ENCODE assay signal across 16 cellular contexts in genomic region chr11:2644844-2645778, GRCh38. TPM values are rescaled to one million over a fixed set of nuclear protein-coding genes. Genes with fewer than 3 reads are reported as not detected.
DNase-seq lines count a peak whose midpoint lies in the region; ATAC-seq, FAIRE-seq and TF ChIP-seq lines count a peak whose summit lies in the region.
"Had no signal": no experiment of that assay in that cellular context is flagged by ENCODE, and none has a peak within 500 bp of the region (broad histone marks: within the 10 kb centered on the region; RNA-seq: fewer than 3 reads in every experiment).

No MANE protein-coding gene starts in this region.

- H3K4me1 ChIP-seq in liver (ENCODE audit: control insufficient read depth in 4 of 4, insufficient read depth in 4 of 4, low read length in 3 of 4) (no peaks in the 10 kb centered on the region), subcutaneous abdominal adipose tissue (ENCODE audit: control insufficient read depth in 5 of 5, insufficient read depth in 5 of 5, low read length in 5 of 5) (no peaks in the 10 kb centered on the region)
- H3K4me1 ChIP-seq: BE2C had no signal

- peaks cover 11 to 54% (median 30%) of the 10 kb centered on the region in 4 donors for H3K9me3 ChIP-seq in liver (ENCODE audit: control insufficient read depth in 4 of 4, low read length in 3 of 4)
- H3K9me3 ChIP-seq in subcutaneous abdominal adipose tissue (ENCODE audit: control insufficient read depth in 5 of 5, low read length in 5 of 5): peaks cover 62 to 83% (median 75%) of the 10 kb centered on the region in 5 donors
- H3K9me3 ChIP-seq: BE2C had no signal

- no peak for ATAC-seq in GM21717 (IDR thresholded peaks at IDR 0.05; ENCODE audit: unreplicated experiment)
- ATAC-seq in activated naive CD8-positive, alpha-beta T cell treated with anti-CD3 and anti-CD28 coated beads, Interleukin-2, amount 50 U/mL, for 24 hours: no peak

- 93% methylated on average over 4 of the region's 4 CpGs for WGBS in liver

- no peak for TF ChIP-seq CTCF in bronchial epithelial cell (IDR thresholded peaks at IDR 0.05; ENCODE audit: insufficient read depth, low read length, severe bottlenecking)
- TF ChIP-seq CTCF in liver (IDR thresholded peaks at IDR 0.05; ENCODE audit: low read depth, low read length, missing input control): no peak

- H3K36me3 Mint-ChIP-seq in activated naive CD8-positive, alpha-beta T cell treated with anti-CD3 and anti-CD28 coated beads, Interleukin-2, amount 50 U/mL, for 24 hours (ENCODE audit: low read depth): peaks cover 58% of the 10 kb centered on the region

- H3K36me3 ChIP-seq in bronchial epithelial cell (ENCODE audit: control insufficient read depth, insufficient read depth, low read length) (no peaks in the 10 kb centered on the region), liver (ENCODE audit: control insufficient read depth in 4 of 4, insufficient read depth in 3 of 4, low read depth in 1 of 4, low read length in 3 of 4) (no peaks in the 10 kb centered on the region), subcutaneous abdominal adipose tissue (ENCODE audit: control insufficient read depth in 5 of 5, insufficient read depth in 5 of 5, low read length in 5 of 5) (no peaks in the 10 kb centered on the region)
- H3K36me3 ChIP-seq: BE2C had no signal

- H3K4me3 Mint-ChIP-seq in activated naive CD8-positive, alpha-beta T cell treated with anti-CD3 and anti-CD28 coated beads, Interleukin-2, amount 50 U/mL, for 24 hours: no peak overlapping the region

- peak; percentile 47 for FAIRE-seq in bronchial epithelial cell (lab: Jason Lieb, UNC)
- FAIRE-seq: A204.1, G401.6, GM12891 had no signal

- DNase-seq in HuH-7 (ENCODE audit: low spot score) (peak; percentile 1), bronchial epithelial cell (ENCODE audit: low read depth) (no peak)
- no peak for DNase-seq in activated naive CD8-positive, alpha-beta T cell treated with anti-CD3 and anti-CD28 coated beads, Interleukin-2, amount 50 U/mL, for 24 hours
- DNase-seq in activated CD4-positive, alpha-beta T cell treated with anti-CD3 and anti-CD28 coated beads, Interleukin-2, amount 50 U/mL, for 4 hours: no peak
- DNase-seq: BE2C; CD4-positive, alpha-beta memory T cell; DMS79 treated with DMSO at 0.1 percent for 48 hours; EL; HCEC 1CT had no signal

- H3K27me3 ChIP-seq in bronchial epithelial cell (ENCODE audit: control insufficient read depth, insufficient read depth, low read length): no peaks in the 10 kb centered on the region
- H3K27me3 ChIP-seq in liver (ENCODE audit: control insufficient read depth in 4 of 4, insufficient read depth in 4 of 4, low read length in 3 of 4): no peaks in the 10 kb centered on the region
- H3K27me3 ChIP-seq in subcutaneous abdominal adipose tissue (ENCODE audit: control insufficient read depth in 5 of 5, insufficient read depth in 4 of 5, low read length in 5 of 5): no peaks in the 10 kb centered on the region
- H3K27me3 ChIP-seq: BE2C had no signal

- H3K4me3 ChIP-seq in bronchial epithelial cell (ENCODE audit: low read depth, low read length): no peak overlapping the region
- H3K4me3 ChIP-seq in liver (ENCODE audit: low read depth in 1 of 3, low read length in 3 of 3): peak overlapping the region in 2 of 3 donors; percentile 33 to 55
- peak overlapping the region; percentile 1 to 54 (median 45) for H3K4me3 ChIP-seq in subcutaneous abdominal adipose tissue (ENCODE audit: low read depth in 1 of 5, low read length in 5 of 5)

- no peak for TF ChIP-seq RAD21 in liver (IDR thresholded peaks at IDR 0.05)

- H3K4me1 Mint-ChIP-seq in activated naive CD8-positive, alpha-beta T cell treated with anti-CD3 and anti-CD28 coated beads, Interleukin-2, amount 50 U/mL, for 24 hours: no peaks in the 10 kb centered on the region

- no peak overlapping the region for H3K27ac Mint-ChIP-seq in activated naive CD8-positive, alpha-beta T cell treated with anti-CD3 and anti-CD28 coated beads, Interleukin-2, amount 50 U/mL, for 24 hours
- H3K27ac Mint-ChIP-seq: CD4-positive, alpha-beta memory T cell had no signal

- no peak overlapping the region for H3K27ac ChIP-seq in liver (ENCODE audit: low read depth in 1 of 2, low read length in 2 of 2)
- no peak overlapping the region for H3K27ac ChIP-seq in subcutaneous abdominal adipose tissue (ENCODE audit: low read depth, low read length)
- H3K27ac ChIP-seq: C4-2B had no signal

- H3K9ac ChIP-seq in liver (ENCODE audit: low read depth in 1 of 2, low read length in 2 of 2) (no peak overlapping the region), subcutaneous abdominal adipose tissue (ENCODE audit: low read length in 5 of 5) (no peak overlapping the region)

- no peaks in the 10 kb centered on the region for H3K27me3 Mint-ChIP-seq in activated naive CD8-positive, alpha-beta T cell treated with anti-CD3 and anti-CD28 coated beads, Interleukin-2, amount 50 U/mL, for 24 hours
- H3K27me3 Mint-ChIP-seq: CD4-positive, alpha-beta memory T cell had no signal

- peaks cover 79% of the 10 kb centered on the region for H3K9me3 Mint-ChIP-seq in activated naive CD8-positive, alpha-beta T cell treated with anti-CD3 and anti-CD28 coated beads, Interleukin-2, amount 50 U/mL, for 24 hours

TF ChIP-seq in liver, 16 proteins besides CTCF, POLR2A, EP300 and RAD21:
- TF ChIP-seq SP1 (IDR thresholded peaks at IDR 0.05) (no peak), HNF4G (IDR thresholded peaks at IDR 0.05) (no peak), JUND (IDR thresholded peaks at IDR 0.05) (no peak), GABPA (IDR thresholded peaks at IDR 0.05 in 1 of 2, conservative IDR thresholded peaks at IDR 0.05 in 1 of 2) (no peak), ATF3 (IDR thresholded peaks at IDR 0.05) (no peak), YY1 (IDR thresholded peaks at IDR 0.05) (no peak), EGR1 (IDR thresholded peaks at IDR 0.05; ENCODE audit: low read depth in 2 of 2) (no peak), TAF1 (conservative IDR thresholded peaks at IDR 0.05) (no peak), FOXA2 (IDR thresholded peaks at IDR 0.05) (no peak), RXRA (IDR thresholded peaks at IDR 0.05) (no peak), NR2F2 (IDR thresholded peaks at IDR 0.05) (no peak), FOXA1 (IDR thresholded peaks at IDR 0.05) (no peak), REST (IDR thresholded peaks at IDR 0.05) (no peak), HNF4A (conservative IDR thresholded peaks at IDR 0.05) (no peak)
- TF ChIP-seq, protein P1, sequence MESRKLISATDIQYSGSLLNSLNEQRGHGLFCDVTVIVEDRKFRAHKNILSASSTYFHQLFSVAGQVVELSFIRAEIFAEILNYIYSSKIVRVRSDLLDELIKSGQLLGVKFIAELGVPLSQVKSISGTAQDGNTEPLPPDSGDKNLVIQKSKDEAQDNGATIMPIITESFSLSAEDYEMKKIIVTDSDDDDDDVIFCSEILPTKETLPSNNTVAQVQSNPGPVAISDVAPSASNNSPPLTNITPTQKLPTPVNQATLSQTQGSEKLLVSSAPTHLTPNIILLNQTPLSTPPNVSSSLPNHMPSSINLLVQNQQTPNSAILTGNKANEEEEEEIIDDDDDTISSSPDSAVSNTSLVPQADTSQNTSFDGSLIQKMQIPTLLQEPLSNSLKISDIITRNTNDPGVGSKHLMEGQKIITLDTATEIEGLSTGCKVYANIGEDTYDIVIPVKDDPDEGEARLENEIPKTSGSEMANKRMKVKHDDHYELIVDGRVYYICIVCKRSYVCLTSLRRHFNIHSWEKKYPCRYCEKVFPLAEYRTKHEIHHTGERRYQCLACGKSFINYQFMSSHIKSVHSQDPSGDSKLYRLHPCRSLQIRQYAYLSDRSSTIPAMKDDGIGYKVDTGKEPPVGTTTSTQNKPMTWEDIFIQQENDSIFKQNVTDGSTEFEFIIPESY (IDR thresholded peaks at IDR 0.05): no peak
- TF ChIP-seq, protein P2, sequence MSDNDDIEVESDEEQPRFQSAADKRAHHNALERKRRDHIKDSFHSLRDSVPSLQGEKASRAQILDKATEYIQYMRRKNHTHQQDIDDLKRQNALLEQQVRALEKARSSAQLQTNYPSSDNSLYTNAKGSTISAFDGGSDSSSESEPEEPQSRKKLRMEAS (IDR thresholded peaks at IDR 0.05): no peak

RNA-seq across cellular contexts. Expression of gene KCNQ1OT1, which starts 54.7 kb away (rescaled TPM):
- total RNA-seq in bronchial epithelial cell: 0.53 and 0.64 TPM in 2 replicates
- total RNA-seq in liver: 1 to 10 TPM in 1 of 2 donors, under 1 TPM in 1; 0.93 to 4.9 TPM
- under 1 TPM; 0.05 to 0.29 TPM for polyA plus RNA-seq in liver
